9 cellular contexts compared by ENCODE assay signal in genomic region chr18:36298113-36298701, GRCh38. TPM values are rescaled to one million over a fixed set of nuclear protein-coding genes. Genes with fewer than 3 reads are reported as not detected.
DNase-seq lines count a peak whose midpoint lies in the region; ATAC-seq and TF ChIP-seq lines count a peak whose summit lies in the region.
"Had no signal": no experiment of that assay in that cellular context is flagged by ENCODE, and none has a peak within 500 bp of the region (broad histone marks: within the 10 kb centered on the region; RNA-seq: fewer than 3 reads in every experiment).

No MANE protein-coding gene starts in this region.

- H3K27ac Mint-ChIP-seq in activated CD8-positive, alpha-beta T cell treated with anti-CD3 and anti-CD28 coated beads, Interleukin-2, amount 10 ng/mL, durations not matched to agents 7 days and 5 days = no peak overlapping the region

- in situ Hi-C loops in GM13977 (cut with MboI; ENCODE audit: low pct_unique_long_range_greater_than_20kb, low sequenced_read_pairs, unreplicated experiment) = loop anchor here (25.0 kb wide), 2 partner anchors 286 to 911 kb away; partner anchors contain the start of gene ZNF396

- H3K4me3 Mint-ChIP-seq in activated CD8-positive, alpha-beta T cell treated with anti-CD3 and anti-CD28 coated beads, Interleukin-2, amount 10 ng/mL, durations not matched to agents 7 days and 5 days = no peak overlapping the region

- H3K27me3 Mint-ChIP-seq in activated CD8-positive, alpha-beta T cell treated with anti-CD3 and anti-CD28 coated beads, Interleukin-2, amount 10 ng/mL, durations not matched to agents 7 days and 5 days (ENCODE audit: low read depth) = peaks cover 31% of the 10 kb centered on the region

- H3K9me3 ChIP-seq in subcutaneous abdominal adipose tissue (ENCODE audit: control insufficient read depth in 5 of 5, low read length in 5 of 5) = no peaks in the 10 kb centered on the region

- no peak overlapping the region for H3K27ac ChIP-seq in subcutaneous abdominal adipose tissue (ENCODE audit: low read depth, low read length)

- no peaks in the 10 kb centered on the region for H3K9me3 Mint-ChIP-seq in activated CD8-positive, alpha-beta T cell treated with anti-CD3 and anti-CD28 coated beads, Interleukin-2, amount 10 ng/mL, durations not matched to agents 7 days and 5 days (ENCODE audit: insufficient read depth)

- CTCF ChIA-PET in activated CD8-positive, alpha-beta T cell treated with anti-CD3 and anti-CD28 coated beads, Interleukin-2, amount 10 ng/mL, durations not matched to agents 7 days and 5 days (lab: Charles Lee) = no interaction called here

- H3K27me3 ChIP-seq in subcutaneous abdominal adipose tissue (ENCODE audit: control insufficient read depth in 5 of 5, insufficient read depth in 4 of 5, low read length in 5 of 5) = peaks cover 2 to 19% (median 6%) of the 10 kb centered on the region in 5 donors

- H3K36me3 Mint-ChIP-seq in activated CD8-positive, alpha-beta T cell treated with anti-CD3 and anti-CD28 coated beads, Interleukin-2, amount 10 ng/mL, durations not matched to agents 7 days and 5 days (ENCODE audit: low read depth) = no peaks in the 10 kb centered on the region

- ATAC-seq in HG02943 (IDR thresholded peaks at IDR 0.05; ENCODE audit: low read depth, unreplicated experiment) (peak; percentile 27), HG03342 (IDR thresholded peaks at IDR 0.05; ENCODE audit: unreplicated experiment) (no peak)
- peak; percentile 46 for ATAC-seq in activated CD8-positive, alpha-beta T cell treated with anti-CD3 and anti-CD28 coated beads, Interleukin-2, amount 10 ng/mL, durations not matched to agents 7 days and 5 days

- peak overlapping the region in 4 of 5 donors; percentile 54 to 70 (median 63) for H3K4me3 ChIP-seq in subcutaneous abdominal adipose tissue (ENCODE audit: low read depth in 1 of 5, low read length in 5 of 5)

- DNase-seq in GM13977 (ENCODE audit: low spot score) = peak; percentile 56
- DNase-seq in activated CD8-positive, alpha-beta T cell treated with anti-CD3 and anti-CD28 coated beads, Interleukin-2, amount 10 ng/mL, durations not matched to agents 7 days and 5 days = no peak
- DNase-seq in iPS-NIHi11 (ENCODE audit: low spot score) = peak; percentile 65
- no peak for DNase-seq in H4 (ENCODE audit: low spot score)
- DNase-seq in activated CD4-positive, CD25-positive, alpha-beta regulatory T cell (lab: John Stamatoyannopoulos, UW) = no peak

- no peaks in the 10 kb centered on the region for H3K36me3 ChIP-seq in subcutaneous abdominal adipose tissue (ENCODE audit: control insufficient read depth in 5 of 5, insufficient read depth in 5 of 5, low read length in 5 of 5)

- H3K9ac ChIP-seq in subcutaneous abdominal adipose tissue (ENCODE audit: low read length in 5 of 5) = no peak overlapping the region

- TF ChIP-seq CTCF in GM13977 (IDR thresholded peaks at IDR 0.05; ENCODE audit: extremely low read depth, insufficient read depth, missing control alignments) = no peak

- POLR2A ChIA-PET in activated CD8-positive, alpha-beta T cell treated with anti-CD3 and anti-CD28 coated beads, Interleukin-2, amount 10 ng/mL, durations not matched to agents 7 days and 5 days (lab: Charles Lee) = no interaction called here

- peaks cover 0 to 17% (median 16%) of the 10 kb centered on the region in 5 donors for H3K4me1 ChIP-seq in subcutaneous abdominal adipose tissue (ENCODE audit: control insufficient read depth in 5 of 5, insufficient read depth in 5 of 5, low read length in 5 of 5)

- no peaks in the 10 kb centered on the region for H3K4me1 Mint-ChIP-seq in activated CD8-positive, alpha-beta T cell treated with anti-CD3 and anti-CD28 coated beads, Interleukin-2, amount 10 ng/mL, durations not matched to agents 7 days and 5 days (ENCODE audit: low read depth)

RNA-seq across cellular contexts. Expression of gene FHOD3, which starts 0.7 kb away (rescaled TPM):
- not detected for total RNA-seq in activated CD8-positive, alpha-beta T cell treated with anti-CD3 and anti-CD28 coated beads, Interleukin-2, amount 10 ng/mL, durations not matched to agents 7 days and 5 days
- total RNA-seq in H4 (2014; rRNA removed; shearing (Covaris generic)) = 4.9 and 6.1 TPM in 2 replicates
- total RNA-seq: mononuclear cell had no signal

Comparison
In these comparisons a context has a peak if more than half of its experiments do, and no peak if none do; other contexts are left out.
1. DNase-seq: peak in GM13977 (single experiment) and iPS-NIHi11 (single experiment); none in activated CD8-positive, alpha-beta T cell treated with anti-CD3 and anti-CD28 coated beads, Interleukin-2, amount 10 ng/mL, durations not matched to agents 7 days and 5 days (single experiment), H4 (single experiment) and activated CD4-positive, CD25-positive, alpha-beta regulatory T cell (0 of 4).